ENCODE assay signal across 8 cellular contexts in the genomic region with DNA sequence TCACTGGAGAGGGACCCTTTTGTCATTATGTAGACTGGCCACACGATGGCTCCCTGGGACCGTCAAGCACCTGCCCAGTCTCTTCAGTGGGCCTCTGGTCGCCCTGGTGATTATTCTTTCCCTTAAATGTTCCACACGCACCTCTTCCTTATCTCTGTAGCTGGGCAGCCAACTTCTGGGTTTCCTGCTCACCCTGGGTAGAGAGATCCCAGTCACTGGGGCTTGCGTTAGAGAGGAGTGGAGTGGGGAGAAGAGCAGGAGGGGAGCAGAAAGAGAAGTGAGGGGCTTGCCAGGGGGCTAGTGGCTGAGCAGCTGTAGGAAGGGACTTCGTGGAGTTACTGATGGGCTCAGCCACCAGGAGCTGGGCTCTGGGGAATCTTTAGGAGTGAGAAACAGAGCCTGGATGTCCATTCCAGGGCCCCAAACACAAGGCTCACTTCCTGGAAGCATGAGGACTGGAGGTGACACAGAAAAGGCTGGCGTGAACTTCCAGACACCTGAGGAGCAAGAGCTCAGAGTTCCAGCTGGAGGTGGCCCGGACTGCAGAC.
DNase-seq lines count a peak whose midpoint lies in the region; ATAC-seq, FAIRE-seq and TF ChIP-seq lines count a peak whose summit lies in the region.

No MANE protein-coding gene starts in this region.

- H3K4me3 ChIP-seq in WERI-Rb-1 (ENCODE audit: low read depth, low read length): no peak overlapping the region
- H3K4me3 ChIP-seq in left ventricle myocardium inferior: no peak overlapping the region
- H3K4me3 ChIP-seq in small intestine (ENCODE audit: low read depth in 1 of 2, low read length in 2 of 2): no peak overlapping the region

- FAIRE-seq in GM12892 (lab: Jason Lieb, UNC): no peak
- FAIRE-seq in small intestine (lab: Jason Lieb, UNC): no peak

- no peak overlapping the region for H3K27ac ChIP-seq in WERI-Rb-1
- H3K27ac ChIP-seq in left ventricle myocardium inferior (replicated peaks): no peak overlapping the region
- no peak overlapping the region for H3K27ac ChIP-seq in small intestine (ENCODE audit: low read depth in 1 of 2, low read length in 1 of 2)

- H3K4me1 ChIP-seq in left ventricle myocardium inferior: peaks cover 5% of the 10 kb centered on the region
- no peaks in the 10 kb centered on the region for H3K4me1 ChIP-seq in small intestine (ENCODE audit: control insufficient read depth in 2 of 2, insufficient read depth in 1 of 2, low read depth in 1 of 2, low read length in 1 of 2)

- 17 to 32% (median 24%) methylated on average over 8 of the region's 8 CpGs for WGBS in small intestine, 3 donors

- H3K36me3 ChIP-seq in WERI-Rb-1 (no peaks in the 10 kb centered on the region), left ventricle myocardium inferior (no peaks in the 10 kb centered on the region), small intestine (ENCODE audit: control insufficient read depth in 2 of 2, insufficient read depth in 2 of 2, low read length in 2 of 2) (no peaks in the 10 kb centered on the region)

- ATAC-seq in GM18498 (IDR thresholded peaks at IDR 0.05; ENCODE audit: unreplicated experiment): no peak

- TF ChIP-seq POLR2A in GM12892 (IDR thresholded peaks at IDR 0.05; ENCODE audit: low read depth, low read length): no peak

- DNase-seq in AG09319 (ENCODE audit: extremely low read depth, low read depth): no peak
- peak; percentile 47 for DNase-seq in GM12892 (ENCODE audit: insufficient read length)
- DNase-seq in NCI-H146 (lab: John Stamatoyannopoulos, UW): peak; percentile 63
- DNase-seq in WERI-Rb-1: peak; percentile 41
- no peak for DNase-seq in left ventricle myocardium inferior
- DNase-seq in small intestine: peak; percentile 29
- DNase-seq in NCI-H128 (lab: John Stamatoyannopoulos, UW; ENCODE audit: unreplicated experiment): no peak

- H3K27me3 ChIP-seq in WERI-Rb-1 (ENCODE audit: insufficient read depth, low read depth, severe bottlenecking) (peaks cover 68% of the 10 kb centered on the region), left ventricle myocardium inferior (ENCODE audit: low read depth) (peaks cover 88% of the 10 kb centered on the region), small intestine (ENCODE audit: control insufficient read depth in 2 of 2, insufficient read depth in 2 of 2, low read length in 2 of 2) (peaks cover 1 to 2% of the 10 kb centered on the region in 2 donors)

- H3K9me3 ChIP-seq in WERI-Rb-1 (ENCODE audit: severe bottlenecking) (no peaks in the 10 kb centered on the region), left ventricle myocardium inferior (replicated peaks) (peaks cover 6% of the 10 kb centered on the region), small intestine (ENCODE audit: control insufficient read depth, low read depth) (no peaks in the 10 kb centered on the region)

- intact Hi-C loops in left ventricle myocardium inferior (cut with micrococcal nuclease): no loop called here

- TF ChIP-seq CTCF in AG09319 (IDR thresholded peaks at IDR 0.05; ENCODE audit: low read depth, low read length): peak; percentile 47
- peak; percentile 76 for TF ChIP-seq CTCF in WERI-Rb-1 (IDR thresholded peaks at IDR 0.05; ENCODE audit: low read depth, low read length)
- TF ChIP-seq CTCF in left ventricle myocardium inferior (IDR thresholded peaks at IDR 0.05; ENCODE audit: borderline replicate concordance): peak; percentile 73

Comparison
In these comparisons a context has a peak if more than half of its experiments do, and no peak if none do; other contexts are left out.
1. DNase-seq: peak in GM12892 (single experiment), NCI-H146 (single experiment), WERI-Rb-1 (single experiment) and small intestine (single experiment); none in AG09319 (single experiment), left ventricle myocardium inferior (single experiment) and NCI-H128 (single experiment).
2. Peak in every context shown above with its lines, with median percentiles within 50 percentile points of each other: CTCF ChIP-seq.